ENCODE assay signal across 8 cellular contexts in genomic region chr11:65419773-65420481, GRCh38. TPM values are rescaled to one million over a fixed set of nuclear protein-coding genes. Genes with fewer than 3 reads are reported as not detected.
DNase-seq lines count a peak whose midpoint lies in the region; ATAC-seq lines count a peak whose summit lies in the region.

No MANE protein-coding gene starts in this region.

- peak overlapping the region; percentile 99 for H3K27ac ChIP-seq in effector memory CD4-positive, alpha-beta T cell (ENCODE audit: insufficient read depth, low read length, poor library complexity, severe bottlenecking)

- H3K4me3 Mint-ChIP-seq in activated CD4-positive, alpha-beta T cell treated with anti-CD3 and anti-CD28 coated beads, Interleukin-2, amount 10 ng/mL, durations not matched to agents 7 days and 5 days = peak overlapping the region; percentile 91
- peak overlapping the region; percentile 90 for H3K4me3 Mint-ChIP-seq in memory B cell

- no peaks in the 10 kb centered on the region for H3K9me3 ChIP-seq in effector memory CD4-positive, alpha-beta T cell (ENCODE audit: control insufficient read depth, low read length)

- no peaks in the 10 kb centered on the region for H3K36me3 ChIP-seq in effector memory CD4-positive, alpha-beta T cell (ENCODE audit: control insufficient read depth, insufficient read depth, low read length)

- H3K27me3 Mint-ChIP-seq in activated CD4-positive, alpha-beta T cell treated with anti-CD3 and anti-CD28 coated beads, Interleukin-2, amount 10 ng/mL, durations not matched to agents 7 days and 5 days = peaks cover 5% of the 10 kb centered on the region
- H3K27me3 Mint-ChIP-seq in memory B cell = no peaks in the 10 kb centered on the region

- POLR2A ChIA-PET in activated CD4-positive, alpha-beta T cell treated with anti-CD3 and anti-CD28 coated beads, Interleukin-2, amount 10 ng/mL, durations not matched to agents 7 days and 5 days (lab: Charles Lee) = interaction anchor here (0.6 to 14.2 kb wide), 7 partner anchors 10 to 926 kb away, joined by 3 to 781 read pairs (median 8); partner anchors contain the start of gene MALAT1

- peak overlapping the region; percentile 97 for H3K27ac Mint-ChIP-seq in activated CD4-positive, alpha-beta T cell treated with anti-CD3 and anti-CD28 coated beads, Interleukin-2, amount 10 ng/mL, durations not matched to agents 7 days and 5 days
- H3K27ac Mint-ChIP-seq in memory B cell = peak overlapping the region; percentile 100

- DNase-seq in NCI-H1105 (lab: John Stamatoyannopoulos, UW) (peak; percentile 10), NCI-H1105 treated with DMSO at 0.1 percent for 48 hours (lab: John Stamatoyannopoulos, UW) (no peak), NCI-H2196 (lab: John Stamatoyannopoulos, UW; ENCODE audit: unreplicated experiment) (peak; percentile 86), memory B cell (ENCODE audit: low spot score in 2 of 2) (no peak), HuH-7 (ENCODE audit: low spot score) (no peak)
- DNase-seq in activated CD4-positive, alpha-beta T cell treated with anti-CD3 and anti-CD28 coated beads, Interleukin-2, amount 10 ng/mL, durations not matched to agents 7 days and 5 days = peak; percentile 80
- peak; percentile 46 to 56 (median 55) for DNase-seq in effector memory CD4-positive, alpha-beta T cell
- peak in 5 of 6 experiments; percentile 40 to 64 (median 48) for DNase-seq in stimulated activated naive CD4-positive, alpha-beta T cell (lab: John Stamatoyannopoulos, UW)

- no peaks in the 10 kb centered on the region for H3K9me3 Mint-ChIP-seq in activated CD4-positive, alpha-beta T cell treated with anti-CD3 and anti-CD28 coated beads, Interleukin-2, amount 10 ng/mL, durations not matched to agents 7 days and 5 days
- no peaks in the 10 kb centered on the region for H3K9me3 Mint-ChIP-seq in memory B cell

- peaks cover 52% of the 10 kb centered on the region for H3K4me1 Mint-ChIP-seq in activated CD4-positive, alpha-beta T cell treated with anti-CD3 and anti-CD28 coated beads, Interleukin-2, amount 10 ng/mL, durations not matched to agents 7 days and 5 days
- peaks cover 62% of the 10 kb centered on the region for H3K4me1 Mint-ChIP-seq in memory B cell

- H3K36me3 Mint-ChIP-seq in activated CD4-positive, alpha-beta T cell treated with anti-CD3 and anti-CD28 coated beads, Interleukin-2, amount 10 ng/mL, durations not matched to agents 7 days and 5 days (ENCODE audit: low read depth) = peaks cover 24% of the 10 kb centered on the region
- peaks cover 12% of the 10 kb centered on the region for H3K36me3 Mint-ChIP-seq in memory B cell

- CTCF ChIA-PET in activated CD4-positive, alpha-beta T cell treated with anti-CD3 and anti-CD28 coated beads, Interleukin-2, amount 10 ng/mL, durations not matched to agents 7 days and 5 days (lab: Charles Lee) = interaction anchor here (0.6 to 8.1 kb wide), 11 partner anchors 27 to 659 kb away, joined by 3 to 67 read pairs (median 5); partner anchors contain the start of genes FAM89B and MALAT1

- H3K4me1 ChIP-seq in effector memory CD4-positive, alpha-beta T cell (ENCODE audit: control insufficient read depth, insufficient read depth, low read length, poor library complexity, severe bottlenecking) = peaks cover 57% of the 10 kb centered on the region

- H3K27me3 ChIP-seq in effector memory CD4-positive, alpha-beta T cell (replicated peaks; ENCODE audit: control insufficient read depth, insufficient read depth, low read length, poor library complexity, severe bottlenecking) = no peaks in the 10 kb centered on the region

- ATAC-seq in memory B cell (ENCODE audit: low read depth) = no peak

- H3K4me3 ChIP-seq in effector memory CD4-positive, alpha-beta T cell (ENCODE audit: insufficient read depth, low read depth, low read length, poor library complexity, severe bottlenecking) = peak overlapping the region; percentile 53

RNA-seq across cellular contexts. Expression of gene NEAT1, which starts 2.7 kb away (rescaled TPM):
- total RNA-seq in activated CD4-positive, alpha-beta T cell treated with anti-CD3 and anti-CD28 coated beads, Interleukin-2, amount 10 ng/mL, durations not matched to agents 7 days and 5 days = 100 to 1,000 TPM; 463 to 610 TPM

RNA-seq across cellular contexts. Expression of gene FRMD8, which starts 33.5 kb away (rescaled TPM):
- total RNA-seq in activated CD4-positive, alpha-beta T cell treated with anti-CD3 and anti-CD28 coated beads, Interleukin-2, amount 10 ng/mL, durations not matched to agents 7 days and 5 days = 10 to 100 TPM; 49.5 to 52.1 TPM

RNA-seq across cellular contexts. Expression of gene SLC25A45, which starts 37.5 kb away (rescaled TPM):
- 10 to 100 TPM; 40.9 TPM for total RNA-seq in activated CD4-positive, alpha-beta T cell treated with anti-CD3 and anti-CD28 coated beads, Interleukin-2, amount 10 ng/mL, durations not matched to agents 7 days and 5 days

Comparison
In these comparisons a context has a peak if more than half of its experiments do, and no peak if none do; other contexts are left out.
1. DNase-seq: peak in NCI-H1105 (single experiment), NCI-H2196 (single experiment), activated CD4-positive, alpha-beta T cell treated with anti-CD3 and anti-CD28 coated beads, Interleukin-2, amount 10 ng/mL, durations not matched to agents 7 days and 5 days (single experiment), effector memory CD4-positive, alpha-beta T cell (3 of 3) and stimulated activated naive CD4-positive, alpha-beta T cell (5 of 6); none in NCI-H1105 treated with DMSO at 0.1 percent for 48 hours (single experiment), memory B cell (0 of 2) and HuH-7 (single experiment).